ENCODE assay signal across 1 cellular context in the genomic region with DNA sequence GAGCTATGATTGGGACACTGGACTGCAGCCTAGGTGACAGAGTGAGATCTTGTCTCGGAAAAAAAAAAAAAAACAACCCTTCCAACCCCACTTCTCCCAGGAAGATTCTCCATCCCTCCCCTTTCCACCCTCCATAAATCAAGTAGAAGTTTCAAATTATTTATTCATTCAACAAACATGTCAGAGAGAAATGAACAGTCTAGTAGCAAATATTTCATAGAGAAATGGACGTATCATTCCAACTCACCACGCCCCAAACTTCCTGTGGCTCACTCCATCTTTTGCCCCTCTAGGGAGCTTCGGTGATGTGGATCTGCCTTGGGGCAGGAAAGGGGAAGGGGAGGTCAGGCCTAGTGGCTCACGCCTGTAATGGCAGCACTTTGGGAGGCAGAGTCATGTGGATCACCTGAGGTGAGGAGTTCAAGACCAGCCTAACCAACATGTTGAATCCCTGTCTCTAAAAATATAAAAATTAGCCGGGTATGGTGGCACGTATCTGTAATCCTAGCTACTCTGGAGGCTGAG.
TF ChIP-seq lines count a peak whose summit lies in the region.

No MANE protein-coding gene starts in this region.

TF ChIP-seq in HepG2, 621 proteins besides CTCF, POLR2A, EP300 and RAD21:
- TF ChIP-seq, protein P1, sequence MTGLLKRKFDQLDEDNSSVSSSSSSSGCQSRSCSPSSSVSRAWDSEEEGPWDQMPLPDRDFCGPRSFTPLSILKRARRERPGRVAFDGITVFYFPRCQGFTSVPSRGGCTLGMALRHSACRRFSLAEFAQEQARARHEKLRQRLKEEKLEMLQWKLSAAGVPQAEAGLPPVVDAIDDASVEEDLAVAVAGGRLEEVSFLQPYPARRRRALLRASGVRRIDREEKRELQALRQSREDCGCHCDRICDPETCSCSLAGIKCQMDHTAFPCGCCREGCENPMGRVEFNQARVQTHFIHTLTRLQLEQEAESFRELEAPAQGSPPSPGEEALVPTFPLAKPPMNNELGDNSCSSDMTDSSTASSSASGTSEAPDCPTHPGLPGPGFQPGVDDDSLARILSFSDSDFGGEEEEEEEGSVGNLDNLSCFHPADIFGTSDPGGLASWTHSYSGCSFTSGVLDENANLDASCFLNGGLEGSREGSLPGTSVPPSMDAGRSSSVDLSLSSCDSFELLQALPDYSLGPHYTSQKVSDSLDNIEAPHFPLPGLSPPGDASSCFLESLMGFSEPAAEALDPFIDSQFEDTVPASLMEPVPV (CRISPR knock-in tag; IDR thresholded peaks at IDR 0.05) = no peak
- TF ChIP-seq ZNF549 (CRISPR knock-in tag; IDR thresholded peaks at IDR 0.05) (no peak), MYNN (CRISPR knock-in tag; IDR thresholded peaks at IDR 0.05; ENCODE audit: low read depth) (no peak), ZEB1 (IDR thresholded peaks at IDR 0.05; ENCODE audit: insufficient replicate concordance, low read depth) (no peak), FOXP1 (IDR thresholded peaks at IDR 0.05) (no peak), FOXP1 (CRISPR knock-in tag; IDR thresholded peaks at IDR 0.05) (no peak), RBM22 (optimal IDR thresholded peaks at IDR 0.05; ENCODE audit: low read length) (no peak), FOXK2 (IDR thresholded peaks at IDR 0.05) (no peak), ARID2 (CRISPR knock-in tag; IDR thresholded peaks at IDR 0.05; ENCODE audit: borderline replicate concordance) (0 out of 2 replicates have a peak, but pooled peaks have one; percentile 4), MIER2 (CRISPR knock-in tag; IDR thresholded peaks at IDR 0.05) (no peak), RARG (CRISPR knock-in tag; IDR thresholded peaks at IDR 0.05; ENCODE audit: low read depth) (no peak), PRPF4 (IDR thresholded peaks at IDR 0.05; ENCODE audit: low read depth, low read length, poor library complexity, severe bottlenecking) (no peak), TOPORS (CRISPR knock-in tag; IDR thresholded peaks at IDR 0.05) (no peak), YEATS2 (CRISPR knock-in tag; IDR thresholded peaks at IDR 0.05; ENCODE audit: borderline replicate concordance) (no peak), TARDBP (CRISPR knock-in tag; IDR thresholded peaks at IDR 0.05) (0 out of 2 replicates have a peak, but pooled peaks have one; percentile 1)
TF ChIP-seq in HepG2: peak in this region for 2.
